Comparison of ENCODE assay signal across 5 cellular contexts in genomic region chr7:56127241-56127837, GRCh38. TPM values are rescaled to one million over a fixed set of nuclear protein-coding genes. Genes with fewer than 3 reads are reported as not detected.
"Had no signal": no experiment of that assay in that cellular context is flagged by ENCODE, and none has a peak within 500 bp of the region (broad histone marks: within the 10 kb centered on the region; RNA-seq: fewer than 3 reads in every experiment).

No MANE protein-coding gene starts in this region.

RNA-seq across cellular contexts. Expression of gene NUPR2, which starts 11.1 kb away (rescaled TPM):
- polyA plus RNA-seq: neural cell, ovary, psoas muscle, right cardiac atrium, urinary bladder had no signal
